9 cellular contexts compared by ENCODE assay signal in genomic region chr4:123606946-123607542, GRCh38.
DNase-seq lines count a peak whose midpoint lies in the region; ATAC-seq and TF ChIP-seq lines count a peak whose summit lies in the region.
"Had no signal": no experiment of that assay in that cellular context is flagged by ENCODE, and none has a peak within 500 bp of the region (broad histone marks: within the 10 kb centered on the region; RNA-seq: fewer than 3 reads in every experiment).

No MANE protein-coding gene starts in this region.

- H3K4me3 ChIP-seq in foreskin fibroblast (ENCODE audit: low read depth in 1 of 2, low read length in 2 of 2): no peak overlapping the region

- peak; percentile 18 for DNase-seq in HT1080 (ENCODE audit: low read depth)
- DNase-seq in globus pallidus (ENCODE audit: low spot score): peak; percentile 54
- DNase-seq in foreskin fibroblast: no peak
- DNase-seq in NCI-H82 treated with DMSO at 0.1 percent for 48 hours (lab: John Stamatoyannopoulos, UW; ENCODE audit: unreplicated experiment): no peak
- no peak for DNase-seq in islet precursor cell
- no peak for DNase-seq in GM13977 (ENCODE audit: low spot score)
- DNase-seq: effector CD4-positive, alpha-beta T cell had no signal

- in situ Hi-C loops in GM13977 (cut with MboI; ENCODE audit: low pct_unique_long_range_greater_than_20kb, low sequenced_read_pairs, unreplicated experiment): no loop called here

- ATAC-seq in GM18858 (IDR thresholded peaks at IDR 0.05; ENCODE audit: unreplicated experiment) (peak; percentile 47), GM21737 (IDR thresholded peaks at IDR 0.05; ENCODE audit: unreplicated experiment) (peak; percentile 88)

- TF ChIP-seq CTCF in foreskin fibroblast (IDR thresholded peaks at IDR 0.05; ENCODE audit: low read depth, low read length) (no peak), GM13977 (IDR thresholded peaks at IDR 0.05; ENCODE audit: extremely low read depth, insufficient read depth, missing control alignments) (no peak)

Comparison
In these comparisons a context has a peak if more than half of its experiments do, and no peak if none do; other contexts are left out.
1. DNase-seq: peak in HT1080 (single experiment) and globus pallidus (single experiment); none in foreskin fibroblast (0 of 2), NCI-H82 treated with DMSO at 0.1 percent for 48 hours (single experiment), islet precursor cell (single experiment) and GM13977 (single experiment).